1 cellular context compared by ENCODE assay signal in the genomic region with DNA sequence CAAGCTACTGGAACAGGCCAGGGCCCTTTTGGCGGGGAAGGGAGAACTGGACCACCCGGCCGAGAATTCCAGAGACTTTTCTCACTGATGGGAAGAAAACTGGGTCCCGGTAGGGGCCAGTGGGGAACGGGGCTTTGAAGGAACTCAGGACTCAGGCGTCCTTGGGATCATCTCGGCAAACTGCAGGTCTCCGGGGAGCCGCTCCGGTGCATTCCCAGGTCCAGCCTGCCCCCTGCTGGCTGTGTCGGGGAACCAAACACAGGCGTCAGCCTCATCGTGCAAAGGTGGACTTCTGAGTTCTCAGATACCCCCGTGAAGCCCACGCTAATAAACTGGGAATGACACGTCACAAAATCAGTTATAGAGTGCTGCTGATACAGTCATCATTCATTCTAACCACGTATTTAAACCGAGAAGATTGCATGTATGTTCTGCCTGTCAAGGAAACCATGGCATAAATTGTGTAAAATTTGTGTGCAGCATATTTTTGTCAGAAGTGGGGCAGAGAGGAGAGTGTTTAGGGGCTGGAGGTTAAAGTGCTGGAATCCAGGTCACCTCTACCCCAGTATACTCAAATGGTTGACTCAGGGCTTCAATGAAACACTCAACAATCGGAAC.
TF ChIP-seq lines count a peak whose summit lies in the region.

No MANE protein-coding gene starts in this region.

TF ChIP-seq in K562, 482 proteins besides CTCF, POLR2A, EP300 and RAD21 (continued from another document):
- TF ChIP-seq SMC3 (conservative IDR thresholded peaks at IDR 0.05; ENCODE audit: insufficient read depth, low read depth, low read length): peak; percentile 80
TF ChIP-seq in K562: peak in this region for 3.
